Comparison of ENCODE assay signal across 1 cellular context in genomic region chr19:13116282-13117175, GRCh38.
TF ChIP-seq lines count a peak whose summit lies in the region.

TRMT1 (minus strand) TSS chr19:13116740; CDS start chr19:13116399, 341 bp downstream.

TF ChIP-seq in HepG2, 621 proteins besides CTCF, POLR2A, EP300 and RAD21 (continued from another document and continues in another):
- TF ChIP-seq ZBTB49 (CRISPR knock-in tag; IDR thresholded peaks at IDR 0.05; ENCODE audit: borderline replicate concordance) (no peak), ZNF282 (IDR thresholded peaks at IDR 0.05; ENCODE audit: partially characterized antibody) (no peak), STAT5B (CRISPR knock-in tag; IDR thresholded peaks at IDR 0.05) (no peak), SIN3A (IDR thresholded peaks at IDR 0.05; ENCODE audit: borderline replicate concordance, low read depth, low read length) (peak; percentile 97), KDM5B (CRISPR knock-in tag; IDR thresholded peaks at IDR 0.05; ENCODE audit: borderline replicate concordance) (peak; percentile 17; the same call in 1 of the 2 replicates), SIN3B (IDR thresholded peaks at IDR 0.05; ENCODE audit: low read length) (peak; percentile 100), ZBTB7B (CRISPR knock-in tag; IDR thresholded peaks at IDR 0.05) (peak; percentile 62; the same call in 1 of the 2 replicates), SNAPC2 (CRISPR knock-in tag; IDR thresholded peaks at IDR 0.05) (no peak), KLF12 (CRISPR knock-in tag; IDR thresholded peaks at IDR 0.05; ENCODE audit: borderline replicate concordance) (0 out of 2 replicates have a peak, but pooled peaks have one; percentile 62), MAFF (IDR thresholded peaks at IDR 0.05; ENCODE audit: low read depth, low read length) (peak; percentile 77), MXD3 (CRISPR knock-in tag; IDR thresholded peaks at IDR 0.05) (peak; percentile 98), TIGD3 (CRISPR knock-in tag; IDR thresholded peaks at IDR 0.05; ENCODE audit: borderline replicate concordance) (no peak), GRHL1 (CRISPR knock-in tag; conservative IDR thresholded peaks at IDR 0.05) (no peak), ZNF558 (CRISPR knock-in tag; IDR thresholded peaks at IDR 0.05; ENCODE audit: borderline replicate concordance) (no peak), SCMH1 (CRISPR knock-in tag; IDR thresholded peaks at IDR 0.05; ENCODE audit: borderline replicate concordance) (no peak), GTF2F1 (IDR thresholded peaks at IDR 0.05; ENCODE audit: low read length) (no peak), MNT (IDR thresholded peaks at IDR 0.05) (peak; percentile 51), ZSCAN20 (CRISPR knock-in tag; IDR thresholded peaks at IDR 0.05; ENCODE audit: borderline replicate concordance) (0 out of 2 replicates have a peak, but pooled peaks have one; percentile 77), GTF3A (CRISPR knock-in tag; conservative IDR thresholded peaks at IDR 0.05) (no peak), ESRRA (CRISPR knock-in tag; IDR thresholded peaks at IDR 0.05; ENCODE audit: low read depth) (no peak; the same call in 1 of the 2 replicates), SETDB1 (CRISPR knock-in tag; IDR thresholded peaks at IDR 0.05; ENCODE audit: borderline replicate concordance) (no peak), ZNF691 (CRISPR knock-in tag; IDR thresholded peaks at IDR 0.05; ENCODE audit: borderline replicate concordance, low read depth) (0 out of 2 replicates have a peak, but pooled peaks have one; percentile 74), KMT2A (CRISPR knock-in tag; IDR thresholded peaks at IDR 0.05) (peak; percentile 82), TGIF2 (CRISPR knock-in tag; IDR thresholded peaks at IDR 0.05) (peak; percentile 92), KLF15 (CRISPR knock-in tag; IDR thresholded peaks at IDR 0.05; ENCODE audit: borderline replicate concordance) (no peak), HIVEP1 (CRISPR knock-in tag; IDR thresholded peaks at IDR 0.05) (no peak), ERF (CRISPR knock-in tag; IDR thresholded peaks at IDR 0.05) (0 out of 2 replicates have a peak, but pooled peaks have one; percentile 47), NR2F2 (IDR thresholded peaks at IDR 0.05; ENCODE audit: borderline replicate concordance, low read depth) (no peak; the same call in 1 of the 2 replicates), NFKBIZ (CRISPR knock-in tag; IDR thresholded peaks at IDR 0.05) (no peak), ZMAT3 (CRISPR knock-in tag; conservative IDR thresholded peaks at IDR 0.05) (no peak), ZSCAN22 (CRISPR knock-in tag; IDR thresholded peaks at IDR 0.05) (peak; percentile 22; the same call in 1 of the 2 replicates), XBP1 (CRISPR knock-in tag; IDR thresholded peaks at IDR 0.05) (no peak), NBN (conservative IDR thresholded peaks at IDR 0.05) (no peak), NCOA2 (CRISPR knock-in tag; IDR thresholded peaks at IDR 0.05) (no peak), PRMT3 (CRISPR knock-in tag; IDR thresholded peaks at IDR 0.05; ENCODE audit: borderline replicate concordance, low read depth) (no peak), CREM (IDR thresholded peaks at IDR 0.05) (peak; percentile 81), CREM (CRISPR knock-in tag; IDR thresholded peaks at IDR 0.05) (no peak), ZNF770 (CRISPR knock-in tag; IDR thresholded peaks at IDR 0.05) (0 out of 2 replicates have a peak, but pooled peaks have one; percentile 22), NFYC (CRISPR knock-in tag; IDR thresholded peaks at IDR 0.05) (peak; percentile 96)
- TF ChIP-seq, protein P1, sequence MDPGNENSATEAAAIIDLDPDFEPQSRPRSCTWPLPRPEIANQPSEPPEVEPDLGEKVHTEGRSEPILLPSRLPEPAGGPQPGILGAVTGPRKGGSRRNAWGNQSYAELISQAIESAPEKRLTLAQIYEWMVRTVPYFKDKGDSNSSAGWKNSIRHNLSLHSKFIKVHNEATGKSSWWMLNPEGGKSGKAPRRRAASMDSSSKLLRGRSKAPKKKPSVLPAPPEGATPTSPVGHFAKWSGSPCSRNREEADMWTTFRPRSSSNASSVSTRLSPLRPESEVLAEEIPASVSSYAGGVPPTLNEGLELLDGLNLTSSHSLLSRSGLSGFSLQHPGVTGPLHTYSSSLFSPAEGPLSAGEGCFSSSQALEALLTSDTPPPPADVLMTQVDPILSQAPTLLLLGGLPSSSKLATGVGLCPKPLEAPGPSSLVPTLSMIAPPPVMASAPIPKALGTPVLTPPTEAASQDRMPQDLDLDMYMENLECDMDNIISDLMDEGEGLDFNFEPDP (CRISPR knock-in tag; conservative IDR thresholded peaks at IDR 0.05): no peak
- TF ChIP-seq, protein P2, sequence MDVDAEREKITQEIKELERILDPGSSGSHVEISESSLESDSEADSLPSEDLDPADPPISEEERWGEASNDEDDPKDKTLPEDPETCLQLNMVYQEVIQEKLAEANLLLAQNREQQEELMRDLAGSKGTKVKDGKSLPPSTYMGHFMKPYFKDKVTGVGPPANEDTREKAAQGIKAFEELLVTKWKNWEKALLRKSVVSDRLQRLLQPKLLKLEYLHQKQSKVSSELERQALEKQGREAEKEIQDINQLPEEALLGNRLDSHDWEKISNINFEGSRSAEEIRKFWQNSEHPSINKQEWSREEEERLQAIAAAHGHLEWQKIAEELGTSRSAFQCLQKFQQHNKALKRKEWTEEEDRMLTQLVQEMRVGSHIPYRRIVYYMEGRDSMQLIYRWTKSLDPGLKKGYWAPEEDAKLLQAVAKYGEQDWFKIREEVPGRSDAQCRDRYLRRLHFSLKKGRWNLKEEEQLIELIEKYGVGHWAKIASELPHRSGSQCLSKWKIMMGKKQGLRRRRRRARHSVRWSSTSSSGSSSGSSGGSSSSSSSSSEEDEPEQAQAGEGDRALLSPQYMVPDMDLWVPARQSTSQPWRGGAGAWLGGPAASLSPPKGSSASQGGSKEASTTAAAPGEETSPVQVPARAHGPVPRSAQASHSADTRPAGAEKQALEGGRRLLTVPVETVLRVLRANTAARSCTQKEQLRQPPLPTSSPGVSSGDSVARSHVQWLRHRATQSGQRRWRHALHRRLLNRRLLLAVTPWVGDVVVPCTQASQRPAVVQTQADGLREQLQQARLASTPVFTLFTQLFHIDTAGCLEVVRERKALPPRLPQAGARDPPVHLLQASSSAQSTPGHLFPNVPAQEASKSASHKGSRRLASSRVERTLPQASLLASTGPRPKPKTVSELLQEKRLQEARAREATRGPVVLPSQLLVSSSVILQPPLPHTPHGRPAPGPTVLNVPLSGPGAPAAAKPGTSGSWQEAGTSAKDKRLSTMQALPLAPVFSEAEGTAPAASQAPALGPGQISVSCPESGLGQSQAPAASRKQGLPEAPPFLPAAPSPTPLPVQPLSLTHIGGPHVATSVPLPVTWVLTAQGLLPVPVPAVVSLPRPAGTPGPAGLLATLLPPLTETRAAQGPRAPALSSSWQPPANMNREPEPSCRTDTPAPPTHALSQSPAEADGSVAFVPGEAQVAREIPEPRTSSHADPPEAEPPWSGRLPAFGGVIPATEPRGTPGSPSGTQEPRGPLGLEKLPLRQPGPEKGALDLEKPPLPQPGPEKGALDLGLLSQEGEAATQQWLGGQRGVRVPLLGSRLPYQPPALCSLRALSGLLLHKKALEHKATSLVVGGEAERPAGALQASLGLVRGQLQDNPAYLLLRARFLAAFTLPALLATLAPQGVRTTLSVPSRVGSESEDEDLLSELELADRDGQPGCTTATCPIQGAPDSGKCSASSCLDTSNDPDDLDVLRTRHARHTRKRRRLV (CRISPR knock-in tag; IDR thresholded peaks at IDR 0.05): no peak
- TF ChIP-seq, protein P3, sequence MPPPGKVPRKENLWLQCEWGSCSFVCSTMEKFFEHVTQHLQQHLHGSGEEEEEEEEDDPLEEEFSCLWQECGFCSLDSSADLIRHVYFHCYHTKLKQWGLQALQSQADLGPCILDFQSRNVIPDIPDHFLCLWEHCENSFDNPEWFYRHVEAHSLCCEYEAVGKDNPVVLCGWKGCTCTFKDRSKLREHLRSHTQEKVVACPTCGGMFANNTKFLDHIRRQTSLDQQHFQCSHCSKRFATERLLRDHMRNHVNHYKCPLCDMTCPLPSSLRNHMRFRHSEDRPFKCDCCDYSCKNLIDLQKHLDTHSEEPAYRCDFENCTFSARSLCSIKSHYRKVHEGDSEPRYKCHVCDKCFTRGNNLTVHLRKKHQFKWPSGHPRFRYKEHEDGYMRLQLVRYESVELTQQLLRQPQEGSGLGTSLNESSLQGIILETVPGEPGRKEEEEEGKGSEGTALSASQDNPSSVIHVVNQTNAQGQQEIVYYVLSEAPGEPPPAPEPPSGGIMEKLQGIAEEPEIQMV (CRISPR knock-in tag; IDR thresholded peaks at IDR 0.05; ENCODE audit: low read depth): 0 out of 2 replicates have a peak, but pooled peaks have one; percentile 60
- TF ChIP-seq, protein P4, sequence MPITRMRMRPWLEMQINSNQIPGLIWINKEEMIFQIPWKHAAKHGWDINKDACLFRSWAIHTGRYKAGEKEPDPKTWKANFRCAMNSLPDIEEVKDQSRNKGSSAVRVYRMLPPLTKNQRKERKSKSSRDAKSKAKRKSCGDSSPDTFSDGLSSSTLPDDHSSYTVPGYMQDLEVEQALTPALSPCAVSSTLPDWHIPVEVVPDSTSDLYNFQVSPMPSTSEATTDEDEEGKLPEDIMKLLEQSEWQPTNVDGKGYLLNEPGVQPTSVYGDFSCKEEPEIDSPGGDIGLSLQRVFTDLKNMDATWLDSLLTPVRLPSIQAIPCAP (CRISPR knock-in tag; IDR thresholded peaks at IDR 0.05; ENCODE audit: low read depth): no peak
